20 cellular contexts compared by ENCODE assay signal in the genomic region with DNA sequence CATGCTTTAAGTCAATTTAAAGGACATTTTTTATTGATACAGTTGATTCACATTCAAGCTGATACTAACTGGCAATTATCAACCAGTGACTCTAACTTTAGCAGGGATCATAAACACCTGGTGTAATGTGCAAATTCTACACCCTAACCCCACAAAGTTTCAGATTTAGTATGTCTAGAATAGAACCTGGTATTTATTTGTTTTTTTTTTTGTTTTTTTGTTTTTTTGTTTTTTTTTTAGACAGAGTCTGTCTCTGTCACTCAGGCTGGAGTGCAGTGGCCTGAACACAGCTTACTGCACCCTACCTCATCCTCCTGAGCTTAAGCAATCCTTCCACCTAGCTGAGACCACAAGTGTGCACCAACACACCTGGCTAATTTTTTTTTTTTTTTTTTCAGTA.
DNase-seq lines count a peak whose midpoint lies in the region; ATAC-seq, FAIRE-seq and TF ChIP-seq lines count a peak whose summit lies in the region.
"Had no signal": no experiment of that assay in that cellular context is flagged by ENCODE, and none has a peak within 500 bp of the region (broad histone marks: within the 10 kb centered on the region; RNA-seq: fewer than 3 reads in every experiment).

No MANE protein-coding gene starts in this region.

- DNase-seq in GM12878 (ENCODE audit: low read depth, low spot score) (no peak), NCI-H226 (no peak), HK-2 (ENCODE audit: unreplicated experiment) (no peak)
- no peak for DNase-seq in activated CD4-positive, alpha-beta T cell treated with anti-CD3 and anti-CD28 coated beads, Interleukin-2, amount 50 U/mL, for 48 hours
- DNase-seq: activated CD4-positive, alpha-beta T cell treated with anti-CD3 and anti-CD28 coated beads for 48 hours; activated T-cell treated with anti-CD3 and anti-CD28 coated beads, Interleukin-2, amount 50 U/mL, for 48 hours; cerebellar nuclear complex; foreskin melanocyte; KBM-7; NCI-H1105; NCI-H345; SJCRH30; stimulated activated CD4-positive, alpha-beta T cell treated with anti-CD3 and anti-CD28 coated beads, Interleukin-1b, Interleukin-23, amount 100 ng/mL, for 48 hours; T1000; thyroid gland had no signal

- H3K36me3 ChIP-seq in GM12878 (ENCODE audit: control insufficient read depth in 2 of 2, insufficient read depth in 2 of 2, low read length in 1 of 2) = no peaks in the 10 kb centered on the region
- H3K36me3 ChIP-seq: right atrium auricular region, SJCRH30, thyroid gland had no signal

- H3K27me3 ChIP-seq in GM12878 (replicated peaks in 1 of 2; ENCODE audit: control insufficient read depth in 2 of 2, insufficient read depth in 2 of 2, low read length in 1 of 2) = no peaks in the 10 kb centered on the region
- H3K27me3 ChIP-seq: right atrium auricular region, SJCRH30, thyroid gland had no signal

- RAD21 ChIA-PET in GM12878 (lab: Charles Lee; ENCODE audit: unreplicated experiment) = interaction anchor here (1.3 to 6.6 kb wide), 6 partner anchors 14 to 311 kb away, joined by 3 to 73 read pairs (median 10); partner anchors contain the start of gene SEMA6A

- no peak overlapping the region; the same call in 1 of the 2 replicates for H3K4me2 ChIP-seq in GM12878 (ENCODE audit: control insufficient read depth, insufficient read depth)

- H3K9ac ChIP-seq in GM12878 (ENCODE audit: control insufficient read depth, insufficient read depth, low read length) = no peak overlapping the region

- SMC1A ChIA-PET in GM12878 (lab: Charles Lee; ENCODE audit: uncharacterized antibody, unreplicated experiment) = interaction anchor here (1.1 to 4.5 kb wide), 11 partner anchors 10 to 311 kb away, joined by 3 to 27 read pairs (median 8); partner anchors contain the start of gene SEMA6A

- no peak for TF ChIP-seq RAD21 in GM12878 (IDR thresholded peaks at IDR 0.05; ENCODE audit: insufficient read depth, low read depth, low read length)

- no peak overlapping the region for H3K27ac ChIP-seq in GM12878 (ENCODE audit: control insufficient read depth, insufficient read depth)
- H3K27ac ChIP-seq: right atrium auricular region, SJCRH30, thyroid gland had no signal

- CTCF ChIA-PET in GM12878 (lab: Yijun Ruan, JAX) = interaction anchor here (0.9 to 2.2 kb wide), 6 partner anchors 8 to 311 kb away, joined by 3 to 7 read pairs (median 3); no protein-coding TSS in a partner anchor

- in situ Hi-C loops in GM12878 (cut with MboI) = no loop called here

- H3K79me2 ChIP-seq in GM12878 (ENCODE audit: control insufficient read depth, insufficient read depth, low read length) = no peaks in the 10 kb centered on the region

- TF ChIP-seq EP300 in GM12878 (IDR thresholded peaks at IDR 0.05; ENCODE audit: borderline replicate concordance in 1 of 2, control insufficient read depth in 1 of 2, low read depth in 2 of 2, low read length in 2 of 2) = peak in 1 of 2 experiments; percentile 49; a peak in 1 of 4 replicates

- peak; percentile 57 for FAIRE-seq in GM12878 (lab: Jason Lieb, UNC)
- FAIRE-seq: endometrium had no signal

- intact Hi-C loops in GM12878 (cut with micrococcal nuclease; ENCODE audit: unreplicated experiment) = no loop called here

- peaks cover 23% of the 10 kb centered on the region for H3K4me1 ChIP-seq in GM12878 (ENCODE audit: control insufficient read depth, insufficient read depth, low read length)
- H3K4me1 ChIP-seq: right atrium auricular region had no signal

- ATAC-seq in GM19025 (IDR thresholded peaks at IDR 0.05; ENCODE audit: low read depth, unreplicated experiment) (peak; percentile 71), GM21717 (IDR thresholded peaks at IDR 0.05; ENCODE audit: unreplicated experiment) (peak; percentile 52), HG03064 (IDR thresholded peaks at IDR 0.05; ENCODE audit: low read depth, unreplicated experiment) (peak; percentile 86), GM12878 (peak; percentile 72)

- POLR2A ChIA-PET in GM12878 (lab: Charles Lee) = interaction anchor here (0.5 to 3.4 kb wide), 6 partner anchors 30 to 553 kb away, joined by 3 to 12 read pairs (median 3); no protein-coding TSS in a partner anchor

- TF ChIP-seq POLR2A in GM12878 (IDR thresholded peaks at IDR 0.05; ENCODE audit: low read depth, low read length) = no peak

- TF ChIP-seq CTCF in GM12878 (IDR thresholded peaks at IDR 0.05 in 2 of 3, conservative IDR thresholded peaks at IDR 0.05 in 1 of 3; ENCODE audit: control insufficient read depth in 2 of 3, extremely low read depth in 1 of 3, insufficient read depth in 1 of 3, low read depth in 3 of 3, low read length in 3 of 3) = no peak; a peak in 1 of 6 replicates

- H2AFZ ChIP-seq in GM12878 (ENCODE audit: control insufficient read depth, low read depth, low read length) = no peak overlapping the region

- H3K4me3 ChIP-seq in GM12878 = no peak overlapping the region
- H3K4me3 ChIP-seq: right atrium auricular region, SJCRH30, thyroid gland had no signal

- H4K20me1 ChIP-seq in GM12878 (ENCODE audit: control insufficient read depth, insufficient read depth) = no peaks in the 10 kb centered on the region

- H3K9me3 ChIP-seq in GM12878 (replicated peaks; ENCODE audit: control insufficient read depth, insufficient read depth, low read length) = no peaks in the 10 kb centered on the region; the same call in 1 of the 3 replicates
- H3K9me3 ChIP-seq: right atrium auricular region, thyroid gland had no signal

- no TSS peak for BruUV-seq in GM12878 (replicated peaks; lab: Mats Ljungman, UMichigan)

TF ChIP-seq in GM12878, 131 proteins besides CTCF, POLR2A, EP300 and RAD21 (continues in another document):
- TF ChIP-seq, protein P1, sequence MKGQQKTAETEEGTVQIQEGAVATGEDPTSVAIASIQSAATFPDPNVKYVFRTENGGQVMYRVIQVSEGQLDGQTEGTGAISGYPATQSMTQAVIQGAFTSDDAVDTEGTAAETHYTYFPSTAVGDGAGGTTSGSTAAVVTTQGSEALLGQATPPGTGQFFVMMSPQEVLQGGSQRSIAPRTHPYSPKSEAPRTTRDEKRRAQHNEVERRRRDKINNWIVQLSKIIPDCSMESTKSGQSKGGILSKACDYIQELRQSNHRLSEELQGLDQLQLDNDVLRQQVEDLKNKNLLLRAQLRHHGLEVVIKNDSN (IDR thresholded peaks at IDR 0.05; ENCODE audit: borderline replicate concordance, extremely low read length, insufficient read depth, low read depth, low read length) = no peak
- TF ChIP-seq RELB (IDR thresholded peaks at IDR 0.05; ENCODE audit: low read depth) = peak; percentile 45; the same call in 1 of the 2 replicates
- TF ChIP-seq, protein P2, sequence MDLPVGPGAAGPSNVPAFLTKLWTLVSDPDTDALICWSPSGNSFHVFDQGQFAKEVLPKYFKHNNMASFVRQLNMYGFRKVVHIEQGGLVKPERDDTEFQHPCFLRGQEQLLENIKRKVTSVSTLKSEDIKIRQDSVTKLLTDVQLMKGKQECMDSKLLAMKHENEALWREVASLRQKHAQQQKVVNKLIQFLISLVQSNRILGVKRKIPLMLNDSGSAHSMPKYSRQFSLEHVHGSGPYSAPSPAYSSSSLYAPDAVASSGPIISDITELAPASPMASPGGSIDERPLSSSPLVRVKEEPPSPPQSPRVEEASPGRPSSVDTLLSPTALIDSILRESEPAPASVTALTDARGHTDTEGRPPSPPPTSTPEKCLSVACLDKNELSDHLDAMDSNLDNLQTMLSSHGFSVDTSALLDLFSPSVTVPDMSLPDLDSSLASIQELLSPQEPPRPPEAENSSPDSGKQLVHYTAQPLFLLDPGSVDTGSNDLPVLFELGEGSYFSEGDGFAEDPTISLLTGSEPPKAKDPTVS (IDR thresholded peaks at IDR 0.05; ENCODE audit: low read depth, low read length) = no peak
- no peak for TF ChIP-seq STAT3 (IDR thresholded peaks at IDR 0.05; ENCODE audit: low read depth, low read length)
- TF ChIP-seq ELK1 (IDR thresholded peaks at IDR 0.05; ENCODE audit: low read depth, low read length) = no peak
- TF ChIP-seq STAT1 (conservative IDR thresholded peaks at IDR 0.05) = no peak
